Comparison of ENCODE assay signal across 24 cellular contexts in the genomic region with DNA sequence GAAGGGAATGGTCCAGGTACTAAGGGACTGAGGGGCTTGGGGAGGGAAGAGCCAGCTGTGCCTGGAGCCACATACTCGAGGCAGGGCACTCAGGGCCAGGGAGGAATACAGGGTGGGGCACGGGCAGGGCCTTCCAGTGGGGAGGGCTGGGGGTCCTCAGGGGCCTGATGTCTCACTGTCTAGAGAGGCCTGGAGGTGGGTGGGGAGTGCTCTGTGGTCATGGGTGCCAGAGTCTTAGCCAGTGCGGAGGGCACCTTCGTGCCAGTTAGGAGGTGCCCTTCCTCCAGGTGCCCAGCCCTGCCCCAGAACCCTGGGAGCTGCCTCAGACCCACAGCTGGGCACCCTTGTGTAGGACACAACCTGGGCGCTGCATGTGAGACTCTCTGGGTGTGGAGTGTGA.
DNase-seq lines count a peak whose midpoint lies in the region; ATAC-seq, FAIRE-seq and TF ChIP-seq lines count a peak whose summit lies in the region.
"Had no signal": no experiment of that assay in that cellular context is flagged by ENCODE, and none has a peak within 500 bp of the region (broad histone marks: within the 10 kb centered on the region; RNA-seq: fewer than 3 reads in every experiment).

No MANE protein-coding gene starts in this region.

- 74% methylated on average over 4 of the region's 5 CpGs for WGBS in A549 (ENCODE audit: missing lambda C conversion rate)

- H3K36me3 Mint-ChIP-seq in CD14-positive monocyte (no peaks in the 10 kb centered on the region), naive B cell (peaks cover 0 to 5% of the 10 kb centered on the region in 2 donors)
- H3K36me3 Mint-ChIP-seq in activated T-helper 2 cell treated with anti-CD3 and anti-CD28 coated beads, Interferon-gamma antibody, Interleukin-2, Interleukin-4, amounts not matched to agents 10 μg/mL and 5 μg/mL and 100 μg/mL, durations not matched to agents 14 hours and 24 hours and 36 hours (ENCODE audit: low read depth) = no peaks in the 10 kb centered on the region

- no peak overlapping the region for H3K4me3 ChIP-seq in A549
- H3K4me3 ChIP-seq: cardiac muscle cell, dorsolateral prefrontal cortex, K562, pancreas, right lobe of liver, thoracic aorta had no signal

- TF ChIP-seq EP300 in A549 (IDR thresholded peaks at IDR 0.05) = no peak

- H3K27me3 Mint-ChIP-seq in CD14-positive monocyte (ENCODE audit: low read depth in 3 of 3) (peaks cover 5 to 9% (median 6%) of the 10 kb centered on the region in 3 donors), naive B cell (peaks cover 0 to 4% (median 0%) of the 10 kb centered on the region in 3 donors)
- H3K27me3 Mint-ChIP-seq in activated T-helper 2 cell treated with anti-CD3 and anti-CD28 coated beads, Interferon-gamma antibody, Interleukin-2, Interleukin-4, amounts not matched to agents 10 μg/mL and 5 μg/mL and 100 μg/mL, durations not matched to agents 14 hours and 24 hours and 36 hours (ENCODE audit: low read depth) = no peaks in the 10 kb centered on the region
- H3K27me3 Mint-ChIP-seq: naive thymus-derived CD4-positive, alpha-beta T cell had no signal

- no peaks in the 10 kb centered on the region for H3K9me3 ChIP-seq in A549
- H3K9me3 ChIP-seq: pancreas, right lobe of liver, thoracic aorta had no signal

- intact Hi-C loops in CD14-positive monocyte (cut with micrococcal nuclease) = loop anchor here in 1 of 2 donors (5.0 kb wide), 1 partner anchor 37 kb away; no protein-coding TSS in a partner anchor
- intact Hi-C loops in activated T-helper 2 cell treated with anti-CD3 and anti-CD28 coated beads, Interferon-gamma antibody, Interleukin-2, Interleukin-4, amounts not matched to agents 10 μg/mL and 5 μg/mL and 100 μg/mL, durations not matched to agents 14 hours and 24 hours and 36 hours (cut with micrococcal nuclease) = loop anchor here (2.0 to 5.0 kb wide), 5 partner anchors 55 to 305 kb away; no protein-coding TSS in a partner anchor

- peaks cover 29% of the 10 kb centered on the region for H3K4me1 Mint-ChIP-seq in CD14-positive monocyte
- peaks cover 37% of the 10 kb centered on the region for H3K4me1 Mint-ChIP-seq in activated T-helper 2 cell treated with anti-CD3 and anti-CD28 coated beads, Interferon-gamma antibody, Interleukin-2, Interleukin-4, amounts not matched to agents 10 μg/mL and 5 μg/mL and 100 μg/mL, durations not matched to agents 14 hours and 24 hours and 36 hours (ENCODE audit: low read depth)
- peaks cover 21 to 34% (median 25%) of the 10 kb centered on the region in 3 donors for H3K4me1 Mint-ChIP-seq in naive B cell

- TF ChIP-seq RAD21 in A549 (conservative IDR thresholded peaks at IDR 0.05 in 1 of 2, IDR thresholded peaks at IDR 0.05 in 1 of 2) = no peak

- H3K27ac Mint-ChIP-seq in CD14-positive monocyte = peak overlapping the region in 4 of 7 donors; percentile 20 to 83 (median 74)
- H3K27ac Mint-ChIP-seq in activated T-helper 2 cell treated with anti-CD3 and anti-CD28 coated beads, Interferon-gamma antibody, Interleukin-2, Interleukin-4, amounts not matched to agents 10 μg/mL and 5 μg/mL and 100 μg/mL, durations not matched to agents 14 hours and 24 hours and 36 hours = peak overlapping the region; percentile 94
- peak overlapping the region in 5 of 6 donors; percentile 88 to 98 (median 98) for H3K27ac Mint-ChIP-seq in naive B cell

- H3K9me3 Mint-ChIP-seq in CD14-positive monocyte (peaks cover 3 to 18% (median 10%) of the 10 kb centered on the region in 7 donors), naive B cell (peaks cover 0 to 6% (median 3%) of the 10 kb centered on the region in 7 donors)
- no peaks in the 10 kb centered on the region for H3K9me3 Mint-ChIP-seq in activated T-helper 2 cell treated with anti-CD3 and anti-CD28 coated beads, Interferon-gamma antibody, Interleukin-2, Interleukin-4, amounts not matched to agents 10 μg/mL and 5 μg/mL and 100 μg/mL, durations not matched to agents 14 hours and 24 hours and 36 hours

- H3K4me3 Mint-ChIP-seq in CD14-positive monocyte (no peak overlapping the region), naive B cell (peak overlapping the region in 1 of 8 donors; percentile 47)
- no peak overlapping the region for H3K4me3 Mint-ChIP-seq in activated T-helper 2 cell treated with anti-CD3 and anti-CD28 coated beads, Interferon-gamma antibody, Interleukin-2, Interleukin-4, amounts not matched to agents 10 μg/mL and 5 μg/mL and 100 μg/mL, durations not matched to agents 14 hours and 24 hours and 36 hours (ENCODE audit: low read depth)

- TF ChIP-seq POLR2A in A549 (IDR thresholded peaks at IDR 0.05; ENCODE audit: low read length) = no peak

- DNase-seq in A549 (ENCODE audit: low read depth in 1 of 2, low spot score in 1 of 2) (no peak), CD14-positive monocyte (ENCODE audit: low spot score) (no peak), naive B cell (no peak), NCI-H748 treated with DMSO at 0.1 percent for 48 hours (lab: John Stamatoyannopoulos, UW) (no peak), NCI-H748 (lab: John Stamatoyannopoulos, UW; ENCODE audit: unreplicated experiment) (no peak)
- DNase-seq in activated T-helper 2 cell treated with anti-CD3 and anti-CD28 coated beads, Interferon-gamma antibody, Interleukin-2, Interleukin-4, amounts not matched to agents 10 μg/mL and 5 μg/mL and 100 μg/mL, durations not matched to agents 14 hours and 24 hours and 36 hours (ENCODE audit: low spot score) = no peak
- DNase-seq: amygdala; DMS79; dorsolateral prefrontal cortex; erythroblast; foreskin keratinocyte; hypothalamus; islet precursor cell; mesendoderm; NCI-H1930; pancreas; stimulated activated naive CD4-positive, alpha-beta T cell had no signal

- TF ChIP-seq CTCF in A549 (IDR thresholded peaks at IDR 0.05) (no peak), CD14-positive monocyte (IDR thresholded peaks at IDR 0.05) (no peak)

- H3K4me1 ChIP-seq in A549 = peaks cover 41% of the 10 kb centered on the region
- H3K4me1 ChIP-seq: pancreas, right lobe of liver had no signal

- peak overlapping the region; percentile 43 to 78; a peak in 5 of 6 replicates for H3K27ac ChIP-seq in A549
- H3K27ac ChIP-seq: cardiac muscle cell, dorsolateral prefrontal cortex, foreskin keratinocyte, pancreas, right lobe of liver, thoracic aorta had no signal

- no peak overlapping the region; the same call in 2 of the 3 replicates for H3K4me2 ChIP-seq in A549

- FAIRE-seq in A549 (lab: Jason Lieb, UNC) = no peak
- FAIRE-seq: H54, pancreas had no signal

- POLR2A ChIA-PET in A549 (lab: Yijun Ruan, JAX) = no interaction called here

- CTCF ChIA-PET in A549 (lab: Yijun Ruan, JAX) = no interaction called here

- ATAC-seq in A549 = no peak
- ATAC-seq in naive B cell (ENCODE audit: low read depth in 2 of 2) = no peak
- ATAC-seq in HG02973 (IDR thresholded peaks at IDR 0.05; ENCODE audit: unreplicated experiment) = no peak
- ATAC-seq: pancreas had no signal

TF ChIP-seq in A549, 52 proteins besides CTCF, POLR2A, EP300 and RAD21:
- no peak for TF ChIP-seq JUNB (IDR thresholded peaks at IDR 0.05)
